ENCODE assay signal across 17 cellular contexts in the genomic region with DNA sequence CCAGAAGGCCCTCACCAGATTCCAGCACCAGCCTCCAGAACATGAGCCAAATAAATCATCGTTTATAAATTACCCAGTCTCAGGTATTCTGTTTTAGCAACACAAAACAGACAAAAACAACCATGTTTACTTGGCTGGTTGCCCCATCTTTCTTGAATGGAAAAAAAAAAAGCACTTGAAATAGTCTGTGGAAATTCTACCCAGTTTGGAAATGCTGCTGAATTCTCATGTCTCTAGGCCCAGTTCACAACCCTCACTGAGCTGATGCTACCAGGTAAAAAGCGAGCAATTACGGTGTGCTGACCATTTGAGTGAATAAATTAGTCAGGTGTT. TPM values are rescaled to one million over a fixed set of nuclear protein-coding genes. Genes with fewer than 3 reads are reported as not detected.
A peak's percentile ranks its signal among the peaks of the same experiment; 100 is the strongest.
DNase-seq lines count a peak whose midpoint lies in the region; ATAC-seq and TF ChIP-seq lines count a peak whose summit lies in the region.
"Had no signal": no experiment of that assay in that cellular context is flagged by ENCODE, and none has a peak within 500 bp of the region (broad histone marks: within the 10 kb centered on the region; RNA-seq: fewer than 3 reads in every experiment).

No MANE protein-coding gene starts in this region.

- H2AFZ ChIP-seq in MM.1S (ENCODE audit: low read length) (peak overlapping the region; percentile 41; the same call in 1 of the 2 replicates), hepatocyte (no peak overlapping the region)

- no peak overlapping the region; the same call in 1 of the 2 replicates for H3K4me2 ChIP-seq in MM.1S (ENCODE audit: low read depth, low read length)
- H3K4me2 ChIP-seq in hepatocyte: no peak overlapping the region

- H3K4me1 ChIP-seq in MM.1S (ENCODE audit: low read length) (peaks cover 20% of the 10 kb centered on the region), hepatocyte (ENCODE audit: insufficient read depth) (peaks cover 50% of the 10 kb centered on the region), upper lobe of left lung (peaks cover 39 to 61% (median 51%) of the 10 kb centered on the region in 4 donors)

- H4K20me1 ChIP-seq in MM.1S (ENCODE audit: insufficient read depth, low read length) (no peaks in the 10 kb centered on the region), hepatocyte (ENCODE audit: insufficient read depth, poor library complexity, severe bottlenecking) (no peaks in the 10 kb centered on the region)

- no peak for TF ChIP-seq POLR2A in upper lobe of left lung (IDR thresholded peaks at IDR 0.05)

- H3K36me3 ChIP-seq in MM.1S (replicated peaks; ENCODE audit: insufficient read depth, low read length) (no peaks in the 10 kb centered on the region), hepatocyte (replicated peaks; ENCODE audit: insufficient read depth, low read depth) (no peaks in the 10 kb centered on the region), upper lobe of left lung (no peaks in the 10 kb centered on the region)

- WGBS in hepatocyte (ENCODE audit: low lambda C conversion rate, missing lambda C conversion rate): 90% methylated on average over 3 of the region's 3 CpGs
- WGBS in upper lobe of left lung, 2 donors: 73 to 87% methylated on average over 3 of the region's 3 CpGs

- no peak for DNase-seq in MM.1S
- peak; percentile 59 for DNase-seq in amniotic epithelial cell (ENCODE audit: low read depth)
- no peak for DNase-seq in hepatocyte (ENCODE audit: low spot score)
- DNase-seq in upper lobe of left lung: no peak
- no peak for DNase-seq in NCI-H226
- no peak for DNase-seq in activated CD4-positive, alpha-beta T cell treated with anti-CD3 and anti-CD28 coated beads, Interleukin-2, amount 50 U/mL, for 1 hour
- DNase-seq: CD8-positive, alpha-beta T cell; HFFc6; KG1; MG63; NCI-H1105 treated with DMSO at 0.1 percent for 48 hours; NCI-H2029; NCI-H526 treated with DMSO at 0.1 percent for 48 hours; NK-92 treated with Interleukin-12 subunit alpha and Interleukin-12 subunit beta, amount 100 ng/mL, for 24 hours; OCI-M1 had no signal

- no peak overlapping the region for H3K4me3 ChIP-seq in MM.1S (ENCODE audit: low read length)
- H3K4me3 ChIP-seq in hepatocyte: no peak overlapping the region
- no peak overlapping the region for H3K4me3 ChIP-seq in upper lobe of left lung
- H3K4me3 ChIP-seq: MG63 had no signal

- H3K9me3 ChIP-seq in MM.1S (replicated peaks; ENCODE audit: insufficient read depth, low read length) (no peaks in the 10 kb centered on the region), hepatocyte (ENCODE audit: low read depth) (no peaks in the 10 kb centered on the region), upper lobe of left lung (no peaks in the 10 kb centered on the region)
- H3K9me3 ChIP-seq: MG63 had no signal

- H3K9me2 ChIP-seq in MM.1S (replicated peaks; ENCODE audit: insufficient read depth, low read length) (no peaks in the 10 kb centered on the region), hepatocyte (replicated peaks; ENCODE audit: insufficient read depth) (no peaks in the 10 kb centered on the region)

- H3K79me2 ChIP-seq in MM.1S (ENCODE audit: low read length) (no peaks in the 10 kb centered on the region), hepatocyte (no peaks in the 10 kb centered on the region)

- TF ChIP-seq CTCF in MM.1S (IDR thresholded peaks at IDR 0.05; ENCODE audit: low read length) (no peak), hepatocyte (IDR thresholded peaks at IDR 0.05; ENCODE audit: poor library complexity) (no peak), upper lobe of left lung (IDR thresholded peaks at IDR 0.05) (no peak)

- no peak for ATAC-seq in upper lobe of left lung (ENCODE audit: low FRiP score in 2 of 2)
- no peak for ATAC-seq in GM18909 (IDR thresholded peaks at IDR 0.05; ENCODE audit: poor library complexity, unreplicated experiment)
- ATAC-seq: CD8-positive, alpha-beta T cell had no signal

- H3F3A ChIP-seq in MM.1S (ENCODE audit: insufficient read depth, low read length): peaks cover 4% of the 10 kb centered on the region; the same call in 1 of the 2 replicates

- no peaks in the 10 kb centered on the region for H3K27me3 ChIP-seq in MM.1S (replicated peaks; ENCODE audit: insufficient read depth, low read length)
- no peaks in the 10 kb centered on the region for H3K27me3 ChIP-seq in hepatocyte
- H3K27me3 ChIP-seq in upper lobe of left lung: no peaks in the 10 kb centered on the region
- H3K27me3 ChIP-seq: MG63 had no signal

- H3K27ac ChIP-seq in MM.1S (ENCODE audit: low read length): peak overlapping the region; percentile 46; the same call in 1 of the 2 replicates
- peak overlapping the region; percentile 71 for H3K27ac ChIP-seq in hepatocyte
- peak overlapping the region; percentile 11 to 70 (median 51) for H3K27ac ChIP-seq in upper lobe of left lung

- H3K9ac ChIP-seq in MM.1S (ENCODE audit: low read length): no peak overlapping the region

- TF ChIP-seq EP300 in upper lobe of left lung (IDR thresholded peaks at IDR 0.05): no peak

RNA-seq across cellular contexts. Expression of a gene that starts 30.9 kb away (rescaled TPM):
- total RNA-seq in hepatocyte (74.9 and 76.7 TPM in 2 replicates), upper lobe of left lung (100 to 1,000 TPM in 3 of 6 donors, 10 to 100 TPM in 3; 51.5 to 127 (median 106) TPM)
- 57.8 and 58.6 TPM in 2 replicates for polyA plus RNA-seq in hepatocyte

RNA-seq across cellular contexts. Expression of a gene that starts 38.7 kb away (rescaled TPM):
- total RNA-seq in hepatocyte (73.1 and 90.3 TPM in 2 replicates), upper lobe of left lung (10 to 100 TPM in 5 of 6 donors, 1 to 10 TPM in 1; 7.0 to 44.6 (median 27.7) TPM)
- 36.9 and 40.7 TPM in 2 replicates for polyA plus RNA-seq in hepatocyte
- total RNA-seq: CD8-positive, alpha-beta T cell; Daoy had no signal
